In genomic region chr19:35716985-35717664, GRCh38 we compare ENCODE assay signal across 1 cellular context.
TF ChIP-seq lines count a peak whose summit lies in the region.

No MANE protein-coding gene starts in this region.

TF ChIP-seq in HepG2, 621 proteins besides CTCF, POLR2A, EP300 and RAD21 (continued from another document and continues in another):
- TF ChIP-seq CEBPZ (IDR thresholded peaks at IDR 0.05; ENCODE audit: low read length) (no peak), ZNF792 (CRISPR knock-in tag; IDR thresholded peaks at IDR 0.05) (peak; percentile 13; the same call in 1 of the 2 replicates), EZH2 (conservative IDR thresholded peaks at IDR 0.05; ENCODE audit: low read depth, low read length) (no peak), TBX2 (CRISPR knock-in tag; IDR thresholded peaks at IDR 0.05; ENCODE audit: borderline replicate concordance) (peak; percentile 12; the same call in 1 of the 2 replicates), HOXA5 (CRISPR knock-in tag; IDR thresholded peaks at IDR 0.05) (0 out of 2 replicates have a peak, but pooled peaks have one; percentile 28), KMT2A (CRISPR knock-in tag; IDR thresholded peaks at IDR 0.05) (peak; percentile 30), DBP (CRISPR knock-in tag; IDR thresholded peaks at IDR 0.05; ENCODE audit: not compliant biosample characterization) (no peak), NR1H2 (CRISPR knock-in tag; IDR thresholded peaks at IDR 0.05; ENCODE audit: borderline replicate concordance, low read depth) (no peak), SUZ12 (IDR thresholded peaks at IDR 0.05; ENCODE audit: low read depth, low read length) (peak; percentile 78), HOXA3 (CRISPR knock-in tag; IDR thresholded peaks at IDR 0.05) (peak; percentile 55; the same call in 1 of the 2 replicates), ZNF430 (CRISPR knock-in tag; IDR thresholded peaks at IDR 0.05) (no peak; the same call in none of the 2 replicates), ZSCAN31 (CRISPR knock-in tag; IDR thresholded peaks at IDR 0.05; ENCODE audit: low read depth) (peak; percentile 69; the same call in 1 of the 2 replicates), ZNF513 (CRISPR knock-in tag; conservative IDR thresholded peaks at IDR 0.05) (no peak), ZNF703 (CRISPR knock-in tag; IDR thresholded peaks at IDR 0.05; ENCODE audit: borderline replicate concordance) (no peak), TGIF2 (CRISPR knock-in tag; IDR thresholded peaks at IDR 0.05) (no peak), SALL2 (CRISPR knock-in tag; IDR thresholded peaks at IDR 0.05) (0 out of 2 replicates have a peak, but pooled peaks have one; percentile 33), ELF1 (CRISPR knock-in tag; IDR thresholded peaks at IDR 0.05) (peak; percentile 94; the same call in 1 of the 2 replicates), PRDM15 (CRISPR knock-in tag; IDR thresholded peaks at IDR 0.05) (no peak), TBX3 (IDR thresholded peaks at IDR 0.05; ENCODE audit: borderline replicate concordance) (peak; percentile 29; the same call in 1 of the 2 replicates), GABPB1 (CRISPR knock-in tag; IDR thresholded peaks at IDR 0.05) (peak; percentile 94), HNRNPLL (IDR thresholded peaks at IDR 0.05; ENCODE audit: low read depth, low read length, poor library complexity, severe bottlenecking) (peak; percentile 67), MAX (IDR thresholded peaks at IDR 0.05) (peak; percentile 36; the same call in 1 of the 2 replicates), HNRNPK (IDR thresholded peaks at IDR 0.05; ENCODE audit: low read depth, low read length, poor library complexity, severe bottlenecking) (no peak), TSC22D2 (CRISPR knock-in tag; IDR thresholded peaks at IDR 0.05; ENCODE audit: borderline replicate concordance) (no peak), ARHGAP35 (CRISPR knock-in tag; IDR thresholded peaks at IDR 0.05; ENCODE audit: borderline replicate concordance) (no peak; the same call in 1 of the 2 replicates), ZMYM4 (CRISPR knock-in tag; IDR thresholded peaks at IDR 0.05) (0 out of 2 replicates have a peak, but pooled peaks have one; percentile 18), ZNF75D (CRISPR knock-in tag; IDR thresholded peaks at IDR 0.05; ENCODE audit: borderline replicate concordance) (no peak), ZNF383 (CRISPR knock-in tag; IDR thresholded peaks at IDR 0.05; ENCODE audit: borderline replicate concordance) (peak; percentile 82; the same call in 1 of the 2 replicates), ATF3 (CRISPR knock-in tag; IDR thresholded peaks at IDR 0.05) (0 out of 2 replicates have a peak, but pooled peaks have one; percentile 9), ZSCAN9 (CRISPR knock-in tag; IDR thresholded peaks at IDR 0.05; ENCODE audit: borderline replicate concordance) (no peak), ZBTB21 (CRISPR knock-in tag; IDR thresholded peaks at IDR 0.05) (no peak), ZBTB49 (CRISPR knock-in tag; IDR thresholded peaks at IDR 0.05; ENCODE audit: borderline replicate concordance) (no peak), CSRNP2 (CRISPR knock-in tag; conservative IDR thresholded peaks at IDR 0.05; ENCODE audit: low read depth) (no peak), ZNF780A (CRISPR knock-in tag; IDR thresholded peaks at IDR 0.05) (no peak), DDIT3 (CRISPR knock-in tag; IDR thresholded peaks at IDR 0.05) (no peak), ZNF225 (CRISPR knock-in tag; IDR thresholded peaks at IDR 0.05) (0 out of 2 replicates have a peak, but pooled peaks have one; percentile 45), ZNF549 (CRISPR knock-in tag; IDR thresholded peaks at IDR 0.05) (no peak), CREB1 (IDR thresholded peaks at IDR 0.05) (no peak), CREB1 (CRISPR knock-in tag; IDR thresholded peaks at IDR 0.05) (peak; percentile 92), HINFP (CRISPR knock-in tag; IDR thresholded peaks at IDR 0.05; ENCODE audit: low read depth) (0 out of 2 replicates have a peak, but pooled peaks have one; percentile 33), ZNF615 (CRISPR knock-in tag; IDR thresholded peaks at IDR 0.05; ENCODE audit: borderline replicate concordance) (0 out of 2 replicates have a peak, but pooled peaks have one; percentile 2), HNRNPH1 (optimal IDR thresholded peaks at IDR 0.05; ENCODE audit: low read depth, low read length) (no peak), POLR2G (IDR thresholded peaks at IDR 0.05; ENCODE audit: low read depth, low read length) (no peak; the same call in 1 of the 2 replicates), CREM (IDR thresholded peaks at IDR 0.05) (peak; percentile 97), CREM (CRISPR knock-in tag; IDR thresholded peaks at IDR 0.05) (no peak), ZNF296 (CRISPR knock-in tag; conservative IDR thresholded peaks at IDR 0.05) (peak; percentile 94), ISX (CRISPR knock-in tag; conservative IDR thresholded peaks at IDR 0.05) (0 out of 2 replicates have a peak, but pooled peaks have one; percentile 22), TFDP2 (CRISPR knock-in tag; IDR thresholded peaks at IDR 0.05) (no peak), STAG1 (CRISPR knock-in tag; IDR thresholded peaks at IDR 0.05) (peak; percentile 89), NFE2L1 (CRISPR knock-in tag; IDR thresholded peaks at IDR 0.05; ENCODE audit: borderline replicate concordance) (no peak)
